15 cellular contexts compared by ENCODE assay signal in genomic region chr5:171855798-171856772, GRCh38.
DNase-seq lines count a peak whose midpoint lies in the region; ATAC-seq and TF ChIP-seq lines count a peak whose summit lies in the region.
"Had no signal": no experiment of that assay in that cellular context is flagged by ENCODE, and none has a peak within 500 bp of the region (broad histone marks: within the 10 kb centered on the region; RNA-seq: fewer than 3 reads in every experiment).

No MANE protein-coding gene starts in this region.

- H3K9ac ChIP-seq in BLaER1 (no peak overlapping the region), H9 (ENCODE audit: extremely low read depth, insufficient read length, low read length) (no peak overlapping the region)
- H3K9ac ChIP-seq: KMS-11 had no signal

- no peak overlapping the region for H2BK12ac ChIP-seq in H9 (ENCODE audit: insufficient read length, low read depth, low read length)

- H3K56ac ChIP-seq in H9 (ENCODE audit: insufficient read length, low read depth, low read length): no peak overlapping the region

- H4K5ac ChIP-seq in H9 (ENCODE audit: insufficient read length, low read depth, low read length): no peak overlapping the region

- DNase-seq in H9: no peak
- DNase-seq in mucosa of descending colon: peak; percentile 38 to 69 (median 65)
- DNase-seq in T-helper 1 cell: no peak
- no peak for DNase-seq in AG20443 (ENCODE audit: low spot score)
- DNase-seq in thyroid gland: no peak
- DNase-seq in stimulated activated naive CD8-positive, alpha-beta T cell treated with anti-CD3 and anti-CD28 coated beads, Interleukin-15, Interleukin-2, amounts not matched to agents 100 U/mL and 50 U/mL, for 24 hours: no peak
- DNase-seq: adrenal gland; NCI-H1930; NCI-H526 treated with DMSO at 0.1 percent for 48 hours; stimulated activated CD8-positive, alpha-beta memory T cell treated with anti-CD3 and anti-CD28 coated beads, Interleukin-4, amount 100 ng/mL, for 48 hours; uterus had no signal

- H3K4me2 ChIP-seq in BLaER1 (peak overlapping the region; percentile 7), H9 (ENCODE audit: insufficient read depth, insufficient read length, low read length) (no peak overlapping the region)
- H3K4me2 ChIP-seq: KMS-11 had no signal

- peaks cover 4% of the 10 kb centered on the region; the same call in 1 of the 2 replicates for H4K20me1 ChIP-seq in BLaER1
- H4K20me1 ChIP-seq in H9 (ENCODE audit: control insufficient read depth, insufficient read depth, insufficient read length): no peaks in the 10 kb centered on the region

- H3K79me1 ChIP-seq in H9 (ENCODE audit: insufficient read depth, low read depth, low read length, poor library complexity, severe bottlenecking): no peaks in the 10 kb centered on the region

- TF ChIP-seq CTCF in H9 (conservative IDR thresholded peaks at IDR 0.05) (no peak), mucosa of descending colon (IDR thresholded peaks at IDR 0.05) (no peak), thyroid gland (IDR thresholded peaks at IDR 0.05) (no peak)

- intact Hi-C loops in mucosa of descending colon (cut with DNase I, micrococcal nuclease) (no loop called here), thyroid gland (cut with DNase I) (no loop called here)

- no peak overlapping the region for H2BK120ac ChIP-seq in H9 (ENCODE audit: low read depth, low read length, poor library complexity, severe bottlenecking)

- H2BK5ac ChIP-seq in H9 (ENCODE audit: insufficient read length, low read length): no peak overlapping the region

- peaks cover 27% of the 10 kb centered on the region for H3K36me3 ChIP-seq in BLaER1
- no peaks in the 10 kb centered on the region for H3K36me3 ChIP-seq in mucosa of descending colon (ENCODE audit: low read depth)
- H3K36me3 ChIP-seq in thyroid gland: no peaks in the 10 kb centered on the region
- H3K36me3 ChIP-seq: uterus had no signal

- no peaks in the 10 kb centered on the region for H3K23me2 ChIP-seq in H9 (ENCODE audit: insufficient read length, low read depth, low read length, poor library complexity, severe bottlenecking)

- H3K4me1 Mint-ChIP-seq in H9: peaks cover 17 to 22% of the 10 kb centered on the region in 2 experiments
- peaks cover 8% of the 10 kb centered on the region for H3K4me1 Mint-ChIP-seq in activated T-helper 17 cell treated with anti-CD3 and anti-CD28 coated beads, Interleukin-2, amount 50 U/mL, for 72 hours

- H3K4ac ChIP-seq in H9 (ENCODE audit: low read depth, low read length): no peak overlapping the region

- H3K23ac ChIP-seq in H9 (ENCODE audit: insufficient read length, low read depth, low read length): no peak overlapping the region

- no peak overlapping the region for H4K8ac ChIP-seq in H9 (replicated peaks; ENCODE audit: insufficient read length, low read depth, low read length)

- H3T11ph ChIP-seq in H9 (ENCODE audit: low read length): no peak overlapping the region

- H2AK5ac ChIP-seq in H9 (ENCODE audit: insufficient read length, low read length): no peak overlapping the region

- H3K4me3 Mint-ChIP-seq in H9: no peak overlapping the region
- H3K4me3 Mint-ChIP-seq in activated T-helper 17 cell treated with anti-CD3 and anti-CD28 coated beads, Interleukin-2, amount 50 U/mL, for 72 hours: no peak overlapping the region
- H3K4me3 Mint-ChIP-seq: mesothelial cell of epicardium had no signal

- H3K79me2 ChIP-seq in H9 (ENCODE audit: insufficient read depth, low read length): no peaks in the 10 kb centered on the region

- H3K4me1 ChIP-seq in BLaER1 (peaks cover 12% of the 10 kb centered on the region), H9 (ENCODE audit: insufficient read depth, low read length) (no peaks in the 10 kb centered on the region), mucosa of descending colon (ENCODE audit: low read depth) (no peaks in the 10 kb centered on the region), thyroid gland (no peaks in the 10 kb centered on the region)
- H3K4me1 ChIP-seq: adrenal gland, uterus had no signal

- H3K27me3 ChIP-seq in BLaER1: no peaks in the 10 kb centered on the region
- H3K27me3 ChIP-seq in H9 (ENCODE audit: insufficient read depth, low read length): no peaks in the 10 kb centered on the region
- H3K27me3 ChIP-seq in thyroid gland: no peaks in the 10 kb centered on the region
- H3K27me3 ChIP-seq: adrenal gland, uterus had no signal

- H3K27ac ChIP-seq in BLaER1: no peak overlapping the region
- H3K27ac ChIP-seq in H9 (ENCODE audit: insufficient read length, low read depth, low read length): no peak overlapping the region
- no peak overlapping the region for H3K27ac ChIP-seq in thyroid gland
- H3K27ac ChIP-seq: adrenal gland, KMS-11, uterus had no signal

- H3K36me3 Mint-ChIP-seq in H9 (ENCODE audit: insufficient read depth in 1 of 3, low read depth in 3 of 3): peaks cover 4 to 11% (median 8%) of the 10 kb centered on the region in 3 experiments; a peak in 6 of 7 replicates
- H3K36me3 Mint-ChIP-seq in activated T-helper 17 cell treated with anti-CD3 and anti-CD28 coated beads, Interleukin-2, amount 50 U/mL, for 72 hours (ENCODE audit: low read depth): peaks cover 15% of the 10 kb centered on the region

- no peak overlapping the region for H4K91ac ChIP-seq in H9 (ENCODE audit: insufficient read length, low read depth, low read length)

- H3K9me3 Mint-ChIP-seq in H9: no peaks in the 10 kb centered on the region
- H3K9me3 Mint-ChIP-seq in activated T-helper 17 cell treated with anti-CD3 and anti-CD28 coated beads, Interleukin-2, amount 50 U/mL, for 72 hours: no peaks in the 10 kb centered on the region
- H3K9me3 Mint-ChIP-seq: mesothelial cell of epicardium had no signal

- no peak overlapping the region for H2BK20ac ChIP-seq in H9 (ENCODE audit: low read depth, low read length, poor library complexity, severe bottlenecking)

- H3K27ac Mint-ChIP-seq in H9: peak overlapping the region in 2 of 3 experiments; percentile 23 to 50; a peak in 2 of 7 replicates
- peak overlapping the region; percentile 4 for H3K27ac Mint-ChIP-seq in activated T-helper 17 cell treated with anti-CD3 and anti-CD28 coated beads, Interleukin-2, amount 50 U/mL, for 72 hours
- H3K27ac Mint-ChIP-seq: mesothelial cell of epicardium had no signal

- ATAC-seq in activated T-helper 17 cell treated with anti-CD3 and anti-CD28 coated beads, Interleukin-2, amount 50 U/mL, for 72 hours (replicated peaks): no peak
- ATAC-seq in mucosa of descending colon: peak; percentile 86
- ATAC-seq in stimulated activated naive CD8-positive, alpha-beta T cell treated with anti-CD3 and anti-CD28 coated beads, Interleukin-15, Interleukin-2, amounts not matched to agents 100 U/mL and 50 U/mL, for 24 hours: no peak

- no peak overlapping the region for H2BK15ac ChIP-seq in H9 (ENCODE audit: low read depth, low read length)

- no peak overlapping the region; the same call in 1 of the 2 replicates for H3K14ac ChIP-seq in H9 (ENCODE audit: insufficient read depth, low read length)

- no peak overlapping the region for H2AFZ ChIP-seq in H9 (ENCODE audit: low read length)

- no CpG with 5 or more reads among the region's 17 CpGs for WGBS in H9 (ENCODE audit: extremely low coverage, insufficient read length, low lambda C conversion rate)
- 83 to 84% methylated on average over 17 of the region's 17 CpGs for WGBS in thyroid gland, 2 donors

- H3K27me3 Mint-ChIP-seq in H9 (ENCODE audit: low read depth): peaks cover 2% of the 10 kb centered on the region; the same call in 1 of the 2 replicates
- H3K27me3 Mint-ChIP-seq in activated T-helper 17 cell treated with anti-CD3 and anti-CD28 coated beads, Interleukin-2, amount 50 U/mL, for 72 hours: no peaks in the 10 kb centered on the region

- no peak overlapping the region for H3K18ac ChIP-seq in H9 (ENCODE audit: insufficient read length, low read depth, low read length)

- no peaks in the 10 kb centered on the region for H3K9me3 ChIP-seq in BLaER1
- no peaks in the 10 kb centered on the region for H3K9me3 ChIP-seq in H9 (ENCODE audit: control insufficient read depth, low read depth, low read length)
- H3K9me3 ChIP-seq in mucosa of descending colon: no peaks in the 10 kb centered on the region
- H3K9me3 ChIP-seq in thyroid gland: no peaks in the 10 kb centered on the region
- H3K9me3 ChIP-seq: adrenal gland, uterus had no signal

- TF ChIP-seq POLR2A in thyroid gland (IDR thresholded peaks at IDR 0.05): no peak

- H3K4me3 ChIP-seq in BLaER1 (no peak overlapping the region), mucosa of descending colon (no peak overlapping the region), thyroid gland (replicated peaks in 1 of 3) (no peak overlapping the region)
- H3K4me3 ChIP-seq: adrenal gland, uterus had no signal

Comparison
In these comparisons a context has a peak if more than half of its experiments do, and no peak if none do; other contexts are left out.
1. DNase-seq: peak in mucosa of descending colon (3 of 3); none in H9 (single experiment), T-helper 1 cell (0 of 5), AG20443 (single experiment), thyroid gland (0 of 2) and stimulated activated naive CD8-positive, alpha-beta T cell treated with anti-CD3 and anti-CD28 coated beads, Interleukin-15, Interleukin-2, amounts not matched to agents 100 U/mL and 50 U/mL, for 24 hours (single experiment).